ENCODE assay signal across 1 cellular context in the genomic region with DNA sequence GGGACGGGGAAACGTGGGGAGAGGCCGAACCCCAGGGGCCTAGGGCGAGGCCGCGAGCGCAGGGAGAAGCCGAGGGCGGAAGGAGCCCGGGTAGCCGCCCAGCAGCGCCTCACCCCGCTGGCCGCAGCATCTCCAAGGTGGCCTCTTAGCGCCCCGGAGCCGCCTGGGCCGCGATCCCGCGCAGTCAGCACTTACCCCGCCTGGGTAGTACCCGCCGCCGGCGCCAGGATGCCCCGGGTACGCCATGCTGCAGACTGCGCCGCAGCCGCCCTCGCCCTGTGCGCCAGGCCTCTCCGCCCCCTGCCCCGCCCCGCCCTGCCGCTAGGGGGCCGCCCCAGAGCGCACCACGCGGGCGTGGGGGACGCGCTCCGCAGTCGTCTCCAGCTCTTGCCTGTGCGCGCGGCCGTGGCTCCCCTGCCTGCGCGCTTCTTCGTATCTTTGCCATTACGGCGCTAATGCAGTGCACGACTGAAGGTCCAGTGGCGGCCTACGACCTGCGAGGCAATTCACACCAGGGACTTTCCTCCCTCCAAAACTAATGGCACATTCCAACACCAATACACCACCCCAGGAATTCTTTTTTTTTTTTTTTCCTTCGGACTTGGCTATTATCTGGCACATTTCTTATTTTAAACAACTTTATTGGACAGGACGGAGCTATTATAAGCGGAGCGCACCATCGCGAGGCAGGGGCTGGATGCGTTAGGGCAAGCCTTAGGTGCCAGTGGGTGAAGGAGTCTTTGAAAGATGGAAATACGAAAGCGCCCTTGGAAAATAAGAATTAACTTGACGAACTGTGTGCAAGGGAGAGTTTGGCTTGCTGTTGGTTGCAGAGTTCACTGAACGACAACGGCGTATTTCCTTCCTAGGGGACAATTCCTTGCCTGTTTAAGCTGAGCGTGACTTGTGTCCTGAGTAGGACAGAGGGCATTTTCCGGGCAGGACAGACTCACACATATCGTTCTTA.
TF ChIP-seq lines count a peak whose summit lies in the region.

A gene with protein sequence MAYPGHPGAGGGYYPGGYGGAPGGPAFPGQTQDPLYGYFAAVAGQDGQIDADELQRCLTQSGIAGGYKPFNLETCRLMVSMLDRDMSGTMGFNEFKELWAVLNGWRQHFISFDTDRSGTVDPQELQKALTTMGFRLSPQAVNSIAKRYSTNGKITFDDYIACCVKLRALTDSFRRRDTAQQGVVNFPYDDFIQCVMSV (minus strand): TSS at position 258 of the 967 bp plus-strand sequence. CDS start 12 bp downstream, at position 246.

TF ChIP-seq in HEK293, 187 proteins besides CTCF, POLR2A, EP300 and RAD21 (continued from another document and continues in another):
- TF ChIP-seq, protein P1, sequence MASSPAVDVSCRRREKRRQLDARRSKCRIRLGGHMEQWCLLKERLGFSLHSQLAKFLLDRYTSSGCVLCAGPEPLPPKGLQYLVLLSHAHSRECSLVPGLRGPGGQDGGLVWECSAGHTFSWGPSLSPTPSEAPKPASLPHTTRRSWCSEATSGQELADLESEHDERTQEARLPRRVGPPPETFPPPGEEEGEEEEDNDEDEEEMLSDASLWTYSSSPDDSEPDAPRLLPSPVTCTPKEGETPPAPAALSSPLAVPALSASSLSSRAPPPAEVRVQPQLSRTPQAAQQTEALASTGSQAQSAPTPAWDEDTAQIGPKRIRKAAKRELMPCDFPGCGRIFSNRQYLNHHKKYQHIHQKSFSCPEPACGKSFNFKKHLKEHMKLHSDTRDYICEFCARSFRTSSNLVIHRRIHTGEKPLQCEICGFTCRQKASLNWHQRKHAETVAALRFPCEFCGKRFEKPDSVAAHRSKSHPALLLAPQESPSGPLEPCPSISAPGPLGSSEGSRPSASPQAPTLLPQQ (tag by site-specific recombination; IDR thresholded peaks at IDR 0.05) = peak; percentile 28
- peak; percentile 73; the same call in 1 of the 2 replicates for TF ChIP-seq ZSCAN30 (tag by site-specific recombination; IDR thresholded peaks at IDR 0.05)
- peak; percentile 56; the same call in 1 of the 2 replicates for TF ChIP-seq KLF9 (tag by site-specific recombination; IDR thresholded peaks at IDR 0.05; ENCODE audit: low read depth)
- TF ChIP-seq, protein P2, sequence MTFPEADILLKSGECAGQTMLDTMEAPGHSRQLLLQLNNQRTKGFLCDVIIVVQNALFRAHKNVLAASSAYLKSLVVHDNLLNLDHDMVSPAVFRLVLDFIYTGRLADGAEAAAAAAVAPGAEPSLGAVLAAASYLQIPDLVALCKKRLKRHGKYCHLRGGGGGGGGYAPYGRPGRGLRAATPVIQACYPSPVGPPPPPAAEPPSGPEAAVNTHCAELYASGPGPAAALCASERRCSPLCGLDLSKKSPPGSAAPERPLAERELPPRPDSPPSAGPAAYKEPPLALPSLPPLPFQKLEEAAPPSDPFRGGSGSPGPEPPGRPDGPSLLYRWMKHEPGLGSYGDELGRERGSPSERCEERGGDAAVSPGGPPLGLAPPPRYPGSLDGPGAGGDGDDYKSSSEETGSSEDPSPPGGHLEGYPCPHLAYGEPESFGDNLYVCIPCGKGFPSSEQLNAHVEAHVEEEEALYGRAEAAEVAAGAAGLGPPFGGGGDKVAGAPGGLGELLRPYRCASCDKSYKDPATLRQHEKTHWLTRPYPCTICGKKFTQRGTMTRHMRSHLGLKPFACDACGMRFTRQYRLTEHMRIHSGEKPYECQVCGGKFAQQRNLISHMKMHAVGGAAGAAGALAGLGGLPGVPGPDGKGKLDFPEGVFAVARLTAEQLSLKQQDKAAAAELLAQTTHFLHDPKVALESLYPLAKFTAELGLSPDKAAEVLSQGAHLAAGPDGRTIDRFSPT (tag by site-specific recombination; IDR thresholded peaks at IDR 0.05) = peak; percentile 73; the same call in 1 of the 2 replicates
- TF ChIP-seq WT1 (tag by site-specific recombination; IDR thresholded peaks at IDR 0.05) = no peak; the same call in 1 of the 2 replicates
- TF ChIP-seq SP2 (tag by site-specific recombination; IDR thresholded peaks at IDR 0.05) = peak; percentile 33; the same call in 1 of the 2 replicates
- TF ChIP-seq ZNF174 (tag by site-specific recombination; IDR thresholded peaks at IDR 0.05) = no peak
- TF ChIP-seq, protein P3, sequence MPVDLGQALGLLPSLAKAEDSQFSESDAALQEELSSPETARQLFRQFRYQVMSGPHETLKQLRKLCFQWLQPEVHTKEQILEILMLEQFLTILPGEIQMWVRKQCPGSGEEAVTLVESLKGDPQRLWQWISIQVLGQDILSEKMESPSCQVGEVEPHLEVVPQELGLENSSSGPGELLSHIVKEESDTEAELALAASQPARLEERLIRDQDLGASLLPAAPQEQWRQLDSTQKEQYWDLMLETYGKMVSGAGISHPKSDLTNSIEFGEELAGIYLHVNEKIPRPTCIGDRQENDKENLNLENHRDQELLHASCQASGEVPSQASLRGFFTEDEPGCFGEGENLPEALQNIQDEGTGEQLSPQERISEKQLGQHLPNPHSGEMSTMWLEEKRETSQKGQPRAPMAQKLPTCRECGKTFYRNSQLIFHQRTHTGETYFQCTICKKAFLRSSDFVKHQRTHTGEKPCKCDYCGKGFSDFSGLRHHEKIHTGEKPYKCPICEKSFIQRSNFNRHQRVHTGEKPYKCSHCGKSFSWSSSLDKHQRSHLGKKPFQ (tag by site-specific recombination; IDR thresholded peaks at IDR 0.05) = peak; percentile 99
- TF ChIP-seq GFI1B (tag by site-specific recombination; IDR thresholded peaks at IDR 0.05) = no peak
- no peak for TF ChIP-seq ZNF664 (tag by site-specific recombination; IDR thresholded peaks at IDR 0.05)
- TF ChIP-seq, protein P4, sequence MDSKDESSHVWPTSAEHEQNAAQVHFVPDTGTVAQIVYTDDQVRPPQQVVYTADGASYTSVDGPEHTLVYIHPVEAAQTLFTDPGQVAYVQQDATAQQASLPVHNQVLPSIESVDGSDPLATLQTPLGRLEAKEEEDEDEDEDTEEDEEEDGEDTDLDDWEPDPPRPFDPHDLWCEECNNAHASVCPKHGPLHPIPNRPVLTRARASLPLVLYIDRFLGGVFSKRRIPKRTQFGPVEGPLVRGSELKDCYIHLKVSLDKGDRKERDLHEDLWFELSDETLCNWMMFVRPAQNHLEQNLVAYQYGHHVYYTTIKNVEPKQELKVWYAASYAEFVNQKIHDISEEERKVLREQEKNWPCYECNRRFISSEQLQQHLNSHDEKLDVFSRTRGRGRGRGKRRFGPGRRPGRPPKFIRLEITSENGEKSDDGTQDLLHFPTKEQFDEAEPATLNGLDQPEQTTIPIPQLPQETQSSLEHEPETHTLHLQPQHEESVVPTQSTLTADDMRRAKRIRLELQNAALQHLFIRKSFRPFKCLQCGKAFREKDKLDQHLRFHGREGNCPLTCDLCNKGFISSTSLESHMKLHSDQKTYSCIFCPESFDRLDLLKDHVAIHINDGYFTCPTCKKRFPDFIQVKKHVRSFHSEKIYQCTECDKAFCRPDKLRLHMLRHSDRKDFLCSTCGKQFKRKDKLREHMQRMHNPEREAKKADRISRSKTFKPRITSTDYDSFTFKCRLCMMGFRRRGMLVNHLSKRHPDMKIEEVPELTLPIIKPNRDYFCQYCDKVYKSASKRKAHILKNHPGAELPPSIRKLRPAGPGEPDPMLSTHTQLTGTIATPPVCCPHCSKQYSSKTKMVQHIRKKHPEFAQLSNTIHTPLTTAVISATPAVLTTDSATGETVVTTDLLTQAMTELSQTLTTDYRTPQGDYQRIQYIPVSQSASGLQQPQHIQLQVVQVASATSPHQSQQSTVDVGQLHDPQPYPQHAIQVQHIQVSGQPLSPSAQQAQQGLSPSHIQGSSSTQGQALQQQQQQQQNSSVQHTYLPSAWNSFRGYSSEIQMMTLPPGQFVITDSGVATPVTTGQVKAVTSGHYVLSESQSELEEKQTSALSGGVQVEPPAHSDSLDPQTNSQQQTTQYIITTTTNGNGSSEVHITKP (tag by site-specific recombination; IDR thresholded peaks at IDR 0.05) = peak; percentile 100
- no peak for TF ChIP-seq ZNF423 (tag by site-specific recombination; IDR thresholded peaks at IDR 0.05)
- TF ChIP-seq, protein P5, sequence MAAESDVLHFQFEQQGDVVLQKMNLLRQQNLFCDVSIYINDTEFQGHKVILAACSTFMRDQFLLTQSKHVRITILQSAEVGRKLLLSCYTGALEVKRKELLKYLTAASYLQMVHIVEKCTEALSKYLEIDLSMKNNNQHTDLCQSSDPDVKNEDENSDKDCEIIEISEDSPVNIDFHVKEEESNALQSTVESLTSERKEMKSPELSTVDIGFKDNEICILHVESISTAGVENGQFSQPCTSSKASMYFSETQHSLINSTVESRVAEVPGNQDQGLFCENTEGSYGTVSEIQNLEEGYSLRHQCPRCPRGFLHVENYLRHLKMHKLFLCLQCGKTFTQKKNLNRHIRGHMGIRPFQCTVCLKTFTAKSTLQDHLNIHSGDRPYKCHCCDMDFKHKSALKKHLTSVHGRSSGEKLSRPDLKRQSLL (tag by site-specific recombination; IDR thresholded peaks at IDR 0.05) = no peak
- peak; percentile 54 for TF ChIP-seq KLF1 (tag by site-specific recombination; IDR thresholded peaks at IDR 0.05)
- no peak for TF ChIP-seq ZNF16 (tag by site-specific recombination; IDR thresholded peaks at IDR 0.05; ENCODE audit: low read depth)
- TF ChIP-seq ZNF248 (tag by site-specific recombination; IDR thresholded peaks at IDR 0.05) = no peak
- TF ChIP-seq, protein P6, sequence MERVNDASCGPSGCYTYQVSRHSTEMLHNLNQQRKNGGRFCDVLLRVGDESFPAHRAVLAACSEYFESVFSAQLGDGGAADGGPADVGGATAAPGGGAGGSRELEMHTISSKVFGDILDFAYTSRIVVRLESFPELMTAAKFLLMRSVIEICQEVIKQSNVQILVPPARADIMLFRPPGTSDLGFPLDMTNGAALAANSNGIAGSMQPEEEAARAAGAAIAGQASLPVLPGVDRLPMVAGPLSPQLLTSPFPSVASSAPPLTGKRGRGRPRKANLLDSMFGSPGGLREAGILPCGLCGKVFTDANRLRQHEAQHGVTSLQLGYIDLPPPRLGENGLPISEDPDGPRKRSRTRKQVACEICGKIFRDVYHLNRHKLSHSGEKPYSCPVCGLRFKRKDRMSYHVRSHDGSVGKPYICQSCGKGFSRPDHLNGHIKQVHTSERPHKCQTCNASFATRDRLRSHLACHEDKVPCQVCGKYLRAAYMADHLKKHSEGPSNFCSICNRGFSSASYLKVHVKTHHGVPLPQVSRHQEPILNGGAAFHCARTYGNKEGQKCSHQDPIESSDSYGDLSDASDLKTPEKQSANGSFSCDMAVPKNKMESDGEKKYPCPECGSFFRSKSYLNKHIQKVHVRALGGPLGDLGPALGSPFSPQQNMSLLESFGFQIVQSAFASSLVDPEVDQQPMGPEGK (tag by site-specific recombination; IDR thresholded peaks at IDR 0.05) = peak; percentile 62; the same call in 1 of the 2 replicates
- TF ChIP-seq, protein P7, sequence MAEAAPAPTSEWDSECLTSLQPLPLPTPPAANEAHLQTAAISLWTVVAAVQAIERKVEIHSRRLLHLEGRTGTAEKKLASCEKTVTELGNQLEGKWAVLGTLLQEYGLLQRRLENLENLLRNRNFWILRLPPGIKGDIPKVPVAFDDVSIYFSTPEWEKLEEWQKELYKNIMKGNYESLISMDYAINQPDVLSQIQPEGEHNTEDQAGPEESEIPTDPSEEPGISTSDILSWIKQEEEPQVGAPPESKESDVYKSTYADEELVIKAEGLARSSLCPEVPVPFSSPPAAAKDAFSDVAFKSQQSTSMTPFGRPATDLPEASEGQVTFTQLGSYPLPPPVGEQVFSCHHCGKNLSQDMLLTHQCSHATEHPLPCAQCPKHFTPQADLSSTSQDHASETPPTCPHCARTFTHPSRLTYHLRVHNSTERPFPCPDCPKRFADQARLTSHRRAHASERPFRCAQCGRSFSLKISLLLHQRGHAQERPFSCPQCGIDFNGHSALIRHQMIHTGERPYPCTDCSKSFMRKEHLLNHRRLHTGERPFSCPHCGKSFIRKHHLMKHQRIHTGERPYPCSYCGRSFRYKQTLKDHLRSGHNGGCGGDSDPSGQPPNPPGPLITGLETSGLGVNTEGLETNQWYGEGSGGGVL (tag by site-specific recombination; IDR thresholded peaks at IDR 0.05) = peak; percentile 14; the same call in 1 of the 2 replicates
- peak; percentile 89 for TF ChIP-seq ZNF335 (tag by site-specific recombination; conservative IDR thresholded peaks at IDR 0.05)
- TF ChIP-seq, protein P8, sequence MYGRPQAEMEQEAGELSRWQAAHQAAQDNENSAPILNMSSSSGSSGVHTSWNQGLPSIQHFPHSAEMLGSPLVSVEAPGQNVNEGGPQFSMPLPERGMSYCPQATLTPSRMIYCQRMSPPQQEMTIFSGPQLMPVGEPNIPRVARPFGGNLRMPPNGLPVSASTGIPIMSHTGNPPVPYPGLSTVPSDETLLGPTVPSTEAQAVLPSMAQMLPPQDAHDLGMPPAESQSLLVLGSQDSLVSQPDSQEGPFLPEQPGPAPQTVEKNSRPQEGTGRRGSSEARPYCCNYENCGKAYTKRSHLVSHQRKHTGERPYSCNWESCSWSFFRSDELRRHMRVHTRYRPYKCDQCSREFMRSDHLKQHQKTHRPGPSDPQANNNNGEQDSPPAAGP (tag by site-specific recombination; IDR thresholded peaks at IDR 0.05) = 0 out of 2 replicates have a peak, but pooled peaks have one; percentile 47
- 0 out of 2 replicates have a peak, but pooled peaks have one; percentile 46 for TF ChIP-seq SP7 (tag by site-specific recombination; IDR thresholded peaks at IDR 0.05)
- TF ChIP-seq ZNF600 (tag by site-specific recombination; IDR thresholded peaks at IDR 0.05) = 0 out of 2 replicates have a peak, but pooled peaks have one; percentile 26
- 0 out of 2 replicates have a peak, but pooled peaks have one; percentile 33 for TF ChIP-seq ZNF629 (tag by site-specific recombination; IDR thresholded peaks at IDR 0.05)
- TF ChIP-seq GLIS2 (tag by site-specific recombination; IDR thresholded peaks at IDR 0.05) = peak; percentile 67; the same call in 1 of the 2 replicates
- peak; percentile 29; the same call in 1 of the 2 replicates for TF ChIP-seq ZXDB (tag by site-specific recombination; IDR thresholded peaks at IDR 0.05)
- 0 out of 2 replicates have a peak, but pooled peaks have one; percentile 35 for TF ChIP-seq ZNF660 (tag by site-specific recombination; IDR thresholded peaks at IDR 0.05)
- no peak for TF ChIP-seq ZNF624 (tag by site-specific recombination; IDR thresholded peaks at IDR 0.05)
- no peak for TF ChIP-seq ZNF324 (tag by site-specific recombination; IDR thresholded peaks at IDR 0.05)
- TF ChIP-seq, protein P9, sequence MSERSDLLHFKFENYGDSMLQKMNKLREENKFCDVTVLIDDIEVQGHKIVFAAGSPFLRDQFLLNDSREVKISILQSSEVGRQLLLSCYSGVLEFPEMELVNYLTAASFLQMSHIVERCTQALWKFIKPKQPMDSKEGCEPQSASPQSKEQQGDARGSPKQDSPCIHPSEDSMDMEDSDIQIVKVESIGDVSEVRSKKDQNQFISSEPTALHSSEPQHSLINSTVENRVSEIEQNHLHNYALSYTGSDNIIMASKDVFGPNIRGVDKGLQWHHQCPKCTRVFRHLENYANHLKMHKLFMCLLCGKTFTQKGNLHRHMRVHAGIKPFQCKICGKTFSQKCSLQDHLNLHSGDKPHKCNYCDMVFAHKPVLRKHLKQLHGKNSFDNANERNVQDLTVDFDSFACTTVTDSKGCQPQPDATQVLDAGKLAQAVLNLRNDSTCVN (tag by site-specific recombination; optimal IDR thresholded peaks at IDR 0.05) = peak; percentile 76
- TF ChIP-seq ZIC2 (tag by site-specific recombination; IDR thresholded peaks at IDR 0.05) = peak; percentile 66
- TF ChIP-seq ZNF146 (tag by site-specific recombination; IDR thresholded peaks at IDR 0.05) = 0 out of 2 replicates have a peak, but pooled peaks have one; percentile 3
- TF ChIP-seq ZSCAN16 (tag by site-specific recombination; IDR thresholded peaks at IDR 0.05) = no peak
- TF ChIP-seq ZNF501 (tag by site-specific recombination; IDR thresholded peaks at IDR 0.05) = peak; percentile 20; the same call in 1 of the 2 replicates
- TF ChIP-seq MEIS1 (CRISPR knock-in tag; IDR thresholded peaks at IDR 0.05; ENCODE audit: borderline replicate concordance) = no peak
- TF ChIP-seq KLF8 (tag by site-specific recombination; IDR thresholded peaks at IDR 0.05) = peak; percentile 84; the same call in 1 of the 2 replicates
- TF ChIP-seq ZNF76 (tag by site-specific recombination; IDR thresholded peaks at IDR 0.05; ENCODE audit: borderline replicate concordance, low read depth) = peak; percentile 28; the same call in 1 of the 2 replicates
- 0 out of 2 replicates have a peak, but pooled peaks have one; percentile 48 for TF ChIP-seq ZNF561 (tag by site-specific recombination; IDR thresholded peaks at IDR 0.05; ENCODE audit: borderline replicate concordance)
